ENCODE assay signal across 28 cellular contexts in the genomic region with DNA sequence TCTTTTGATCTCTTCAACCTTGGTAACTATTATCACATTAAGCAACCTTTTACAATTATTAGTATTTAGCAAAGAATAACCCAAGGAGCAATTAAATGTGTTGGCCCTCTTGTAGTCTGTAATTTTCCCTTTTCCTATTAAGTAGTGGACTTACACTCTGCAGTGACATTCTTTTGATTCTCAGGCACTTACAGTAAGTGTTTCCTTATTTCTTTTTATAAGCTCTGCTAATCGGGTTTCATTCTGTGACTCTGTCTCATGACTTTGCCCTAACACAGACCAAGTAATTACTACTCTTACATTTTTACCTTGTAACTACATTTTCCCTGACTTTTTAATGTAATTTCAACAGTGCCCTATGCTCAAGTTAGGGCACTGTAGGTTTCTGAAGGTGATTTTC.
"Had no signal": no experiment of that assay in that cellular context is flagged by ENCODE, and none has a peak within 500 bp of the region (broad histone marks: within the 10 kb centered on the region; RNA-seq: fewer than 3 reads in every experiment).

No MANE protein-coding gene starts in this region.

- H3K27ac ChIP-seq: adrenal gland, body of pancreas, colonic mucosa, epithelial cell of prostate, esophagus squamous epithelium, gastroesophageal sphincter, heart right ventricle, hepatocyte had no signal

- DNase-seq: activated CD4-positive, alpha-beta memory T cell treated with anti-CD3 and anti-CD28 coated beads for 36 hours; activated CD4-positive, alpha-beta T cell treated with anti-CD3 and anti-CD28 coated beads for 36 hours; activated CD4-positive, alpha-beta T cell treated with anti-CD3 and anti-CD28 coated beads, Interleukin-2, amount 10 ng/mL, durations not matched to agents 24 days and 14 days; activated CD4-positive, CD25-positive, alpha-beta regulatory T cell; activated CD4-positive, CD25-positive, alpha-beta regulatory T cell treated with anti-CD3 and anti-CD28 coated beads, Interleukin-2, amount 50 U/mL, for 72 hours; activated CD8-positive, alpha-beta memory T cell treated with anti-CD3 and anti-CD28 coated beads, Interleukin-2, amount 10 ng/mL, durations not matched to agents 7 days and 5 days; activated CD8-positive, alpha-beta memory T cell treated with anti-CD3 and anti-CD28 coated beads, Interleukin-2, amount 50 U/mL, for 4 hours; activated CD8-positive, alpha-beta T cell treated with anti-CD3 and anti-CD28 coated beads, Interleukin-2, amount 10 ng/mL, durations not matched to agents 7 days and 5 days; activated effector memory CD4-positive, alpha-beta T cell treated with anti-CD3 and anti-CD28 coated beads, Interleukin-2, amount 50 U/mL, for 16 hours; activated naive CD4-positive, alpha-beta T cell treated with anti-CD3 and anti-CD28 coated beads for 36 hours; activated naive CD8-positive, alpha-beta T cell treated with anti-CD3 and anti-CD28 coated beads for 36 hours; activated naive CD8-positive, alpha-beta T cell treated with anti-CD3 and anti-CD28 coated beads, Interleukin-2, amount 50 U/mL, for 24 hours; activated T-cell treated with anti-CD3 and anti-CD28 coated beads, Interleukin-2, amount 50 U/mL, for 1 hour; activated T-cell treated with anti-CD3 and anti-CD28 coated beads, Interleukin-2, amount 50 U/mL, for 48 hours; adrenal gland; amygdala; aorta; body of pancreas; caudate nucleus; colonic mucosa; effector CD8-positive, alpha-beta T cell; esophagus squamous epithelium; foreskin melanocyte; heart right ventricle; T1000 had no signal

- H3K36me3 ChIP-seq: adrenal gland, colonic mucosa, esophagus squamous epithelium, gastroesophageal sphincter, heart right ventricle had no signal

- H3K9me3 ChIP-seq: adrenal gland, body of pancreas, colonic mucosa, esophagus squamous epithelium, gastroesophageal sphincter, heart right ventricle had no signal

- H3K4me3 ChIP-seq: adrenal gland, body of pancreas, colonic mucosa, esophagus squamous epithelium, gastroesophageal sphincter, heart right ventricle, hepatocyte had no signal

- H3K27me3 ChIP-seq: adrenal gland, body of pancreas, colonic mucosa, esophagus squamous epithelium, gastroesophageal sphincter, heart right ventricle, hepatocyte had no signal

- H3K4me1 ChIP-seq: adrenal gland, body of pancreas, colonic mucosa, esophagus squamous epithelium, gastroesophageal sphincter, heart right ventricle had no signal

- ATAC-seq: activated CD4-positive, alpha-beta T cell treated with anti-CD3 and anti-CD28 coated beads for 36 hours; activated CD8-positive, alpha-beta memory T cell treated with anti-CD3 and anti-CD28 coated beads, Interleukin-2, amount 10 ng/mL, durations not matched to agents 7 days and 5 days; activated CD8-positive, alpha-beta T cell treated with anti-CD3 and anti-CD28 coated beads, Interleukin-2, amount 10 ng/mL, durations not matched to agents 7 days and 5 days; activated naive CD8-positive, alpha-beta T cell treated with anti-CD3 and anti-CD28 coated beads, Interleukin-2, amount 50 U/mL, for 24 hours; body of pancreas; gastroesophageal sphincter; heart right ventricle had no signal
